In the genomic region with DNA sequence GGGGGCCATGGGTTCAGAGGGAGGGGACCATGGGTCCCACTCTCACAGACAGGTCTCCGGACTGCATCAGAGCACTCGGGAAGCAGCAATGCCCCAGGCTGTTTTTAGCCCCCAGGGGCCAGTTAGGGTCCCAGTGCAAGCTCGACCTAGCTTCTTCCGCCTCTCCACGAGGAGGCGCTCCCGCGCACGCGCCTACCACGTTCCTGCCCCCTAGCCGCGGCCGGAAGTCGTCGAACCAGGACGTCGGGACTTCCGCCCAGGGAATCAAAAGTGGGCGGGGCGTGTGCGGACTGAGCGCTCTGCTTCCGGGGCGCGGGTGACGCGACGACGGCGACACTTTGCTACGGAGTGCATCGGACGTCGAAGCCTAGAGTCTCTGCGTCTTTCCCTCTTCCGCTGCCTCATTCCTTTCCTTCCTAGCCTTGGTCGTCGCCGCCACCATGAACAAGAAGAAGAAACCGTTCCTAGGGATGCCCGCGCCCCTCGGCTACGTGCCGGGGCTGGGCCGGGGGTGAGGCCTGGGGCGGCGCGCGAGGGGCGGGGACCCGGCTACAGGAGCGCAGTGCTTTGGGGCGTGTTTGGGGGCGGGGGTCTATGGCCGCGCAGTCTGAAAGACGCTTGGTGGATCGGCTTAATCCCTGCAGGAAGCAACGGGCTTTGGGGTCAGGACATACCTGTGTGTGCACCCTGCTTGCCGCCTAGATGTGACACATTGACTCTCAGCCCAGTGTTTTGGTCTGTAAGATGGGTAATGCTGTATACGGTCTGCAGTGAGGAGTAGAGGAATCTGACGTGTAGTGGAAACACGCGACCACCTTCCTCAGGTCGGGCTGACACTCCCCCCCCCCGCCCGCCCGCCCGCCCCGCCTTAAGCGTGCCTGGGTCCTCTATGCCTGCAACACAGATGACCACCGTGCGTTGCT, we compare ENCODE assay signal across 1 cellular context.
TF ChIP-seq lines count a peak whose summit lies in the region.

A gene with protein sequence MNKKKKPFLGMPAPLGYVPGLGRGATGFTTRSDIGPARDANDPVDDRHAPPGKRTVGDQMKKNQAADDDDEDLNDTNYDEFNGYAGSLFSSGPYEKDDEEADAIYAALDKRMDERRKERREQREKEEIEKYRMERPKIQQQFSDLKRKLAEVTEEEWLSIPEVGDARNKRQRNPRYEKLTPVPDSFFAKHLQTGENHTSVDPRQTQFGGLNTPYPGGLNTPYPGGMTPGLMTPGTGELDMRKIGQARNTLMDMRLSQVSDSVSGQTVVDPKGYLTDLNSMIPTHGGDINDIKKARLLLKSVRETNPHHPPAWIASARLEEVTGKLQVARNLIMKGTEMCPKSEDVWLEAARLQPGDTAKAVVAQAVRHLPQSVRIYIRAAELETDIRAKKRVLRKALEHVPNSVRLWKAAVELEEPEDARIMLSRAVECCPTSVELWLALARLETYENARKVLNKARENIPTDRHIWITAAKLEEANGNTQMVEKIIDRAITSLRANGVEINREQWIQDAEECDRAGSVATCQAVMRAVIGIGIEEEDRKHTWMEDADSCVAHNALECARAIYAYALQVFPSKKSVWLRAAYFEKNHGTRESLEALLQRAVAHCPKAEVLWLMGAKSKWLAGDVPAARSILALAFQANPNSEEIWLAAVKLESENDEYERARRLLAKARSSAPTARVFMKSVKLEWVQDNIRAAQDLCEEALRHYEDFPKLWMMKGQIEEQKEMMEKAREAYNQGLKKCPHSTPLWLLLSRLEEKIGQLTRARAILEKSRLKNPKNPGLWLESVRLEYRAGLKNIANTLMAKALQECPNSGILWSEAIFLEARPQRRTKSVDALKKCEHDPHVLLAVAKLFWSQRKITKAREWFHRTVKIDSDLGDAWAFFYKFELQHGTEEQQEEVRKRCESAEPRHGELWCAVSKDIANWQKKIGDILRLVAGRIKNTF (plus strand): TSS at position 327 of the 923 bp plus-strand sequence. CDS start 114 bp downstream, at position 441.

TF ChIP-seq in K562, 482 proteins besides CTCF, POLR2A, EP300 and RAD21 (continued from another document and continues in another):
- TF ChIP-seq, protein P1, sequence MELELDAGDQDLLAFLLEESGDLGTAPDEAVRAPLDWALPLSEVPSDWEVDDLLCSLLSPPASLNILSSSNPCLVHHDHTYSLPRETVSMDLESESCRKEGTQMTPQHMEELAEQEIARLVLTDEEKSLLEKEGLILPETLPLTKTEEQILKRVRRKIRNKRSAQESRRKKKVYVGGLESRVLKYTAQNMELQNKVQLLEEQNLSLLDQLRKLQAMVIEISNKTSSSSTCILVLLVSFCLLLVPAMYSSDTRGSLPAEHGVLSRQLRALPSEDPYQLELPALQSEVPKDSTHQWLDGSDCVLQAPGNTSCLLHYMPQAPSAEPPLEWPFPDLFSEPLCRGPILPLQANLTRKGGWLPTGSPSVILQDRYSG (tag; conservative IDR thresholded peaks at IDR 0.05; ENCODE audit: low read depth): no peak
- TF ChIP-seq, protein P2, sequence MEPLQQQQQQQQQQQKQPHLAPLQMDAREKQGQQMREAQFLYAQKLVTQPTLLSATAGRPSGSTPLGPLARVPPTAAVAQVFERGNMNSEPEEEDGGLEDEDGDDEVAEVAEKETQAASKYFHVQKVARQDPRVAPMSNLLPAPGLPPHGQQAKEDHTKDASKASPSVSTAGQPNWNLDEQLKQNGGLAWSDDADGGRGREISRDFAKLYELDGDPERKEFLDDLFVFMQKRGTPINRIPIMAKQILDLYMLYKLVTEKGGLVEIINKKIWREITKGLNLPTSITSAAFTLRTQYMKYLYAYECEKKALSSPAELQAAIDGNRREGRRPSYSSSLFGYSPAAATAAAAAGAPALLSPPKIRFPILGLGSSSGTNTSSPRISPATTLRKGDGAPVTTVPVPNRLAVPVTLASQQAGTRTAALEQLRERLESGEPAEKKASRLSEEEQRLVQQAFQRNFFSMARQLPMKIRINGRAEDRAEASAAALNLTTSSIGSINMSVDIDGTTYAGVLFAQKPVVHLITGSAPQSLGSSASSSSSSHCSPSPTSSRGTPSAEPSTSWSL (CRISPR knock-in tag; IDR thresholded peaks at IDR 0.05; ENCODE audit: borderline replicate concordance): no peak
- no peak for TF ChIP-seq PCBP2 (IDR thresholded peaks at IDR 0.05; ENCODE audit: low read depth, low read length, poor library complexity, severe bottlenecking)
- TF ChIP-seq NFRKB (IDR thresholded peaks at IDR 0.05; ENCODE audit: low read depth): peak; percentile 27; the same call in 1 of the 2 replicates
- no peak for TF ChIP-seq ETS2 (tag; IDR thresholded peaks at IDR 0.05; ENCODE audit: borderline replicate concordance, poor library complexity, severe bottlenecking)
- TF ChIP-seq TAF9B (IDR thresholded peaks at IDR 0.05; ENCODE audit: partially characterized antibody): peak; percentile 13
- TF ChIP-seq NR3C1 (CRISPR knock-in tag; IDR thresholded peaks at IDR 0.05): no peak
- no peak; the same call in 1 of the 2 replicates for TF ChIP-seq ZNF143 (CRISPR knock-in tag; IDR thresholded peaks at IDR 0.05)
- no peak for TF ChIP-seq TCFL5 (CRISPR knock-in tag; conservative IDR thresholded peaks at IDR 0.05)
- TF ChIP-seq HDAC2 (IDR thresholded peaks at IDR 0.05): peak; percentile 70; the same call in 1 of the 2 replicates
- no peak for TF ChIP-seq ILF3 (IDR thresholded peaks at IDR 0.05; ENCODE audit: borderline replicate concordance)
- no peak; the same call in 1 of the 2 replicates for TF ChIP-seq TARDBP (IDR thresholded peaks at IDR 0.05)
- TF ChIP-seq, protein P3, sequence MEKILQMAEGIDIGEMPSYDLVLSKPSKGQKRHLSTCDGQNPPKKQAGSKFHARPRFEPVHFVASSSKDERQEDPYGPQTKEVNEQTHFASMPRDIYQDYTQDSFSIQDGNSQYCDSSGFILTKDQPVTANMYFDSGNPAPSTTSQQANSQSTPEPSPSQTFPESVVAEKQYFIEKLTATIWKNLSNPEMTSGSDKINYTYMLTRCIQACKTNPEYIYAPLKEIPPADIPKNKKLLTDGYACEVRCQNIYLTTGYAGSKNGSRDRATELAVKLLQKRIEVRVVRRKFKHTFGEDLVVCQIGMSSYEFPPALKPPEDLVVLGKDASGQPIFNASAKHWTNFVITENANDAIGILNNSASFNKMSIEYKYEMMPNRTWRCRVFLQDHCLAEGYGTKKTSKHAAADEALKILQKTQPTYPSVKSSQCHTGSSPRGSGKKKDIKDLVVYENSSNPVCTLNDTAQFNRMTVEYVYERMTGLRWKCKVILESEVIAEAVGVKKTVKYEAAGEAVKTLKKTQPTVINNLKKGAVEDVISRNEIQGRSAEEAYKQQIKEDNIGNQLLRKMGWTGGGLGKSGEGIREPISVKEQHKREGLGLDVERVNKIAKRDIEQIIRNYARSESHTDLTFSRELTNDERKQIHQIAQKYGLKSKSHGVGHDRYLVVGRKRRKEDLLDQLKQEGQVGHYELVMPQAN (IDR thresholded peaks at IDR 0.05; ENCODE audit: borderline replicate concordance): peak; percentile 89
- no peak for TF ChIP-seq DMBX1 (CRISPR knock-in tag; IDR thresholded peaks at IDR 0.05; ENCODE audit: borderline replicate concordance)
- TF ChIP-seq ZNF644 (tag; IDR thresholded peaks at IDR 0.05; ENCODE audit: low read depth): no peak
- TF ChIP-seq, protein P4, sequence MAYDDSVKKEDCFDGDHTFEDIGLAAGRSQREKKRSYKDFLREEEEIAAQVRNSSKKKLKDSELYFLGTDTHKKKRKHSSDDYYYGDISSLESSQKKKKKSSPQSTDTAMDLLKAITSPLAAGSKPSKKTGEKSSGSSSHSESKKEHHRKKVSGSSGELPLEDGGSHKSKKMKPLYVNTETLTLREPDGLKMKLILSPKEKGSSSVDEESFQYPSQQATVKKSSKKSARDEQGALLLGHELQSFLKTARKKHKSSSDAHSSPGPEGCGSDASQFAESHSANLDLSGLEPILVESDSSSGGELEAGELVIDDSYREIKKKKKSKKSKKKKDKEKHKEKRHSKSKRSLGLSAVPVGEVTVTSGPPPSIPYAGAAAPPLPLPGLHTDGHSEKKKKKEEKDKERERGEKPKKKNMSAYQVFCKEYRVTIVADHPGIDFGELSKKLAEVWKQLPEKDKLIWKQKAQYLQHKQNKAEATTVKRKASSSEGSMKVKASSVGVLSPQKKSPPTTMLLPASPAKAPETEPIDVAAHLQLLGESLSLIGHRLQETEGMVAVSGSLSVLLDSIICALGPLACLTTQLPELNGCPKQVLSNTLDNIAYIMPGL (CRISPR knock-in tag; IDR thresholded peaks at IDR 0.05): peak; percentile 63; the same call in 1 of the 2 replicates
- no peak for TF ChIP-seq ZNF124 (CRISPR knock-in tag; IDR thresholded peaks at IDR 0.05)
- no peak for TF ChIP-seq HDAC8 (tag; IDR thresholded peaks at IDR 0.05)
- no peak for TF ChIP-seq CBFA2T2 (conservative IDR thresholded peaks at IDR 0.05)
- TF ChIP-seq PHF8 (IDR thresholded peaks at IDR 0.05; ENCODE audit: borderline replicate concordance, low read length): peak; percentile 94
- TF ChIP-seq ZKSCAN3 (CRISPR knock-in tag; IDR thresholded peaks at IDR 0.05): no peak
- TF ChIP-seq LARP7 (IDR thresholded peaks at IDR 0.05): no peak
- TF ChIP-seq NELFE (IDR thresholded peaks at IDR 0.05; ENCODE audit: insufficient read depth, insufficient read length): no peak
- TF ChIP-seq SPI1 (IDR thresholded peaks at IDR 0.05; ENCODE audit: borderline replicate concordance, low read depth, low read length): peak; percentile 62
- TF ChIP-seq POLR2AphosphoS5 (IDR thresholded peaks at IDR 0.05; ENCODE audit: control insufficient read depth, insufficient read depth, low read depth, low read length): peak; percentile 68
- TF ChIP-seq, protein P5, sequence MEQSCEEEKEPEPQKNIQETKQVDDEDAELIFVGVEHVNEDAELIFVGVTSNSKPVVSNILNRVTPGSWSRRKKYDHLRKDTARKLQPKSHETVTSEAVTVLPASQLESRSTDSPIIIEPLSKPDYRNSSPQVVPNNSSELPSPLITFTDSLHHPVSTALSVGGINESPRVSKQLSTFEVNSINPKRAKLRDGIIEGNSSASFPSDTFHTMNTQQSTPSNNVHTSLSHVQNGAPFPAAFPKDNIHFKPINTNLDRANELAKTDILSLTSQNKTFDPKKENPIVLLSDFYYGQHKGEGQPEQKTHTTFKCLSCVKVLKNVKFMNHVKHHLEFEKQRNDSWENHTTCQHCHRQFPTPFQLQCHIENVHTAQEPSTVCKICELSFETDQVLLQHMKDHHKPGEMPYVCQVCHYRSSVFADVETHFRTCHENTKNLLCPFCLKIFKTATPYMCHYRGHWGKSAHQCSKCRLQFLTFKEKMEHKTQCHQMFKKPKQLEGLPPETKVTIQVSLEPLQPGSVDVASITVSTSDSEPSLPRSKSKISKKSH (CRISPR knock-in tag; IDR thresholded peaks at IDR 0.05): no peak
- TF ChIP-seq ELF1 (tag; IDR thresholded peaks at IDR 0.05): peak; percentile 97
- TF ChIP-seq, protein P6, sequence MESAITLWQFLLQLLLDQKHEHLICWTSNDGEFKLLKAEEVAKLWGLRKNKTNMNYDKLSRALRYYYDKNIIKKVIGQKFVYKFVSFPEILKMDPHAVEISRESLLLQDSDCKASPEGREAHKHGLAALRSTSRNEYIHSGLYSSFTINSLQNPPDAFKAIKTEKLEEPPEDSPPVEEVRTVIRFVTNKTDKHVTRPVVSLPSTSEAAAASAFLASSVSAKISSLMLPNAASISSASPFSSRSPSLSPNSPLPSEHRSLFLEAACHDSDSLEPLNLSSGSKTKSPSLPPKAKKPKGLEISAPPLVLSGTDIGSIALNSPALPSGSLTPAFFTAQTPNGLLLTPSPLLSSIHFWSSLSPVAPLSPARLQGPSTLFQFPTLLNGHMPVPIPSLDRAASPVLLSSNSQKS (CRISPR knock-in tag; IDR thresholded peaks at IDR 0.05): no peak
- TF ChIP-seq SRSF3 (IDR thresholded peaks at IDR 0.05; ENCODE audit: insufficient read depth, low read length): no peak
- TF ChIP-seq KAT7 (CRISPR knock-in tag; IDR thresholded peaks at IDR 0.05; ENCODE audit: borderline replicate concordance): 0 out of 2 replicates have a peak, but pooled peaks have one; percentile 64
- no peak for TF ChIP-seq NFXL1 (CRISPR knock-in tag; IDR thresholded peaks at IDR 0.05)
- no peak; the same call in 1 of the 2 replicates for TF ChIP-seq DPF2 (IDR thresholded peaks at IDR 0.05)
- TF ChIP-seq, protein P7, sequence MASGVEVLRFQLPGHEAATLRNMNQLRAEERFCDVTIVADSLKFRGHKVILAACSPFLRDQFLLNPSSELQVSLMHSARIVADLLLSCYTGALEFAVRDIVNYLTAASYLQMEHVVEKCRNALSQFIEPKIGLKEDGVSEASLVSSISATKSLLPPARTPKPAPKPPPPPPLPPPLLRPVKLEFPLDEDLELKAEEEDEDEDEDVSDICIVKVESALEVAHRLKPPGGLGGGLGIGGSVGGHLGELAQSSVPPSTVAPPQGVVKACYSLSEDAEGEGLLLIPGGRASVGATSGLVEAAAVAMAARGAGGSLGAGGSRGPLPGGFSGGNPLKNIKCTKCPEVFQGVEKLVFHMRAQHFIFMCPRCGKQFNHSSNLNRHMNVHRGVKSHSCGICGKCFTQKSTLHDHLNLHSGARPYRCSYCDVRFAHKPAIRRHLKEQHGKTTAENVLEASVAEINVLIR (CRISPR knock-in tag; IDR thresholded peaks at IDR 0.05): peak; percentile 95
- peak; percentile 100 for TF ChIP-seq NR2C2 (CRISPR knock-in tag; IDR thresholded peaks at IDR 0.05)
- TF ChIP-seq NR2C2 (tag; IDR thresholded peaks at IDR 0.05): peak; percentile 100
- peak; percentile 98 for TF ChIP-seq MTA1 (IDR thresholded peaks at IDR 0.05; ENCODE audit: borderline replicate concordance)
- TF ChIP-seq ATF7 (IDR thresholded peaks at IDR 0.05): peak; percentile 84; the same call in 1 of the 2 replicates
- TF ChIP-seq ZFPM2 (CRISPR knock-in tag; IDR thresholded peaks at IDR 0.05): no peak
- TF ChIP-seq PTBP1 (IDR thresholded peaks at IDR 0.05; ENCODE audit: low read depth, low read length): no peak
- peak; percentile 90 for TF ChIP-seq HCFC1 (IDR thresholded peaks at IDR 0.05; ENCODE audit: low read depth, low read length)
- no peak for TF ChIP-seq ZNF75A (CRISPR knock-in tag; IDR thresholded peaks at IDR 0.05)
- TF ChIP-seq ZNF586 (CRISPR knock-in tag; conservative IDR thresholded peaks at IDR 0.05): no peak
- TF ChIP-seq ARNT (IDR thresholded peaks at IDR 0.05): 0 out of 4 replicates have a peak, but pooled peaks of 1 of the 2 experiments have one; percentile 31
- no peak; the same call in 1 of the 2 replicates for TF ChIP-seq MTA3 (IDR thresholded peaks at IDR 0.05; ENCODE audit: borderline replicate concordance)
- TF ChIP-seq SREBF1 (IDR thresholded peaks at IDR 0.05; ENCODE audit: borderline replicate concordance, low read depth, low read length): peak; percentile 56; the same call in 1 of the 2 replicates
- TF ChIP-seq ZNF133 (CRISPR knock-in tag; IDR thresholded peaks at IDR 0.05): no peak
- TF ChIP-seq THRAP3 (IDR thresholded peaks at IDR 0.05; ENCODE audit: borderline replicate concordance): no peak
- TF ChIP-seq RBBP5 (IDR thresholded peaks at IDR 0.05; ENCODE audit: borderline replicate concordance, insufficient read depth, low read length, poor library complexity, severe bottlenecking): peak; percentile 93
- TF ChIP-seq, protein P8, sequence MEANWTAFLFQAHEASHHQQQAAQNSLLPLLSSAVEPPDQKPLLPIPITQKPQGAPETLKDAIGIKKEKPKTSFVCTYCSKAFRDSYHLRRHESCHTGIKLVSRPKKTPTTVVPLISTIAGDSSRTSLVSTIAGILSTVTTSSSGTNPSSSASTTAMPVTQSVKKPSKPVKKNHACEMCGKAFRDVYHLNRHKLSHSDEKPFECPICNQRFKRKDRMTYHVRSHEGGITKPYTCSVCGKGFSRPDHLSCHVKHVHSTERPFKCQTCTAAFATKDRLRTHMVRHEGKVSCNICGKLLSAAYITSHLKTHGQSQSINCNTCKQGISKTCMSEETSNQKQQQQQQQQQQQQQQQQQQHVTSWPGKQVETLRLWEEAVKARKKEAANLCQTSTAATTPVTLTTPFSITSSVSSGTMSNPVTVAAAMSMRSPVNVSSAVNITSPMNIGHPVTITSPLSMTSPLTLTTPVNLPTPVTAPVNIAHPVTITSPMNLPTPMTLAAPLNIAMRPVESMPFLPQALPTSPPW (CRISPR knock-in tag; IDR thresholded peaks at IDR 0.05): peak; percentile 56
- no peak for TF ChIP-seq MIER1 (IDR thresholded peaks at IDR 0.05; ENCODE audit: low read depth)
- no peak for TF ChIP-seq SRSF7 (optimal IDR thresholded peaks at IDR 0.05; ENCODE audit: low read depth, low read length)
